12 cellular contexts compared by ENCODE assay signal in genomic region chr17:40061532-40062038, GRCh38. TPM values are rescaled to one million over a fixed set of nuclear protein-coding genes. Genes with fewer than 3 reads are reported as not detected.
A peak's percentile ranks its signal among the peaks of the same experiment; 100 is the strongest.
DNase-seq lines count a peak whose midpoint lies in the region; ATAC-seq and TF ChIP-seq lines count a peak whose summit lies in the region.
"Had no signal": no experiment of that assay in that cellular context is flagged by ENCODE, and none has a peak within 500 bp of the region (broad histone marks: within the 10 kb centered on the region; RNA-seq: fewer than 3 reads in every experiment).

No MANE protein-coding gene starts in this region.

- H3K36me3 ChIP-seq in CD4-positive, alpha-beta memory T cell (ENCODE audit: insufficient read depth, low read length) = no peaks in the 10 kb centered on the region
- H3K36me3 ChIP-seq in Karpas-422 (ENCODE audit: insufficient read depth, low read length) = no peaks in the 10 kb centered on the region
- H3K36me3 ChIP-seq: cardiac muscle cell had no signal

- DNase-seq in CD4-positive, alpha-beta memory T cell = no peak
- DNase-seq in Karpas-422 = peak; percentile 39
- no peak for DNase-seq in coronary artery (ENCODE audit: low spot score)
- no peak for DNase-seq in neural crest cell (ENCODE audit: low read depth, low spot score)
- DNase-seq in kidney glomerular epithelial cell (lab: John Stamatoyannopoulos, UW) = no peak
- no peak for DNase-seq in NCI-H510A (lab: John Stamatoyannopoulos, UW)
- no peak for DNase-seq in NCI-H2227 treated with DMSO at 0.1 percent for 48 hours (lab: John Stamatoyannopoulos, UW)
- DNase-seq: DMS79, NCI-H1105 treated with DMSO at 0.1 percent for 48 hours had no signal

- H3K4me3 Mint-ChIP-seq in CD4-positive, alpha-beta memory T cell = peak overlapping the region; percentile 85 to 91 (median 88)
- H3K4me3 Mint-ChIP-seq in neural crest cell = peak overlapping the region; percentile 85

- H3K27me3 ChIP-seq in CD4-positive, alpha-beta memory T cell (ENCODE audit: insufficient read depth, low read length) = peaks cover 3% of the 10 kb centered on the region
- H3K27me3 ChIP-seq in Karpas-422 (ENCODE audit: low read length) = 0 out of 2 replicates have a peak, but pooled peaks cover 7% of the 10 kb centered on the region
- H3K27me3 ChIP-seq: cardiac muscle cell had no signal

- intact Hi-C loops in CD4-positive, alpha-beta memory T cell (cut with micrococcal nuclease) = loop anchor here (1.0 kb wide), 2 partner anchors 25 to 52 kb away; no protein-coding TSS in a partner anchor

- no peaks in the 10 kb centered on the region for H4K20me1 ChIP-seq in Karpas-422 (ENCODE audit: insufficient read depth, low read depth, low read length)

- H3K9me3 ChIP-seq in CD4-positive, alpha-beta memory T cell (ENCODE audit: control insufficient read depth in 1 of 2, low read length in 2 of 2) = no peaks in the 10 kb centered on the region
- H3K9me3 ChIP-seq in Karpas-422 (ENCODE audit: low read length) = no peaks in the 10 kb centered on the region

- H3K27ac ChIP-seq in CD4-positive, alpha-beta memory T cell (ENCODE audit: low read depth, low read length) = no peak overlapping the region
- H3K27ac ChIP-seq in Karpas-422 (ENCODE audit: low read length) = no peak overlapping the region
- peak overlapping the region; percentile 67 to 93 for H3K27ac ChIP-seq in coronary artery
- H3K27ac ChIP-seq: cardiac muscle cell had no signal

- CTCF ChIA-PET in CD4-positive, alpha-beta memory T cell (lab: Charles Lee; ENCODE audit: partially characterized antibody) = interaction anchor here (0.8 to 26.4 kb wide), 10 partner anchors 8 to 130 kb away, joined by 3 to 543 read pairs (median 8); partner anchors contain the start of gene NR1D1

- POLR2A ChIA-PET in CD4-positive, alpha-beta memory T cell (lab: Charles Lee; ENCODE audit: partially characterized antibody) = interaction anchor here (0.6 to 15.8 kb wide), 7 partner anchors 8 to 107 kb away, joined by 3 to 178 read pairs (median 4); partner anchors contain the start of genes CASC3 and MED24

- no peaks in the 10 kb centered on the region for H3K9me3 Mint-ChIP-seq in CD4-positive, alpha-beta memory T cell
- no peaks in the 10 kb centered on the region for H3K9me3 Mint-ChIP-seq in neural crest cell

- peaks cover 39% of the 10 kb centered on the region for H3K4me1 ChIP-seq in CD4-positive, alpha-beta memory T cell (ENCODE audit: insufficient read depth, low read length)
- H3K4me1 ChIP-seq in Karpas-422 (ENCODE audit: low read length) = peaks cover 25% of the 10 kb centered on the region

- peak overlapping the region in 6 of 7 donors; percentile 69 to 96 (median 88) for H3K27ac Mint-ChIP-seq in CD4-positive, alpha-beta memory T cell
- no peak overlapping the region for H3K27ac Mint-ChIP-seq in neural crest cell (ENCODE audit: unreplicated experiment)

- ATAC-seq in GM19324 (IDR thresholded peaks at IDR 0.05; ENCODE audit: low FRiP score, unreplicated experiment) = no peak

- H3K4me2 ChIP-seq in Karpas-422 (ENCODE audit: low read depth, low read length, poor library complexity, severe bottlenecking) = peak overlapping the region; percentile 87

- no peak overlapping the region for H2AFZ ChIP-seq in Karpas-422 (ENCODE audit: low read length)

- TF ChIP-seq CTCF in coronary artery (IDR thresholded peaks at IDR 0.05) (no peak), neural crest cell (conservative IDR thresholded peaks at IDR 0.05) (no peak)

- no peaks in the 10 kb centered on the region for H3K79me2 ChIP-seq in Karpas-422 (ENCODE audit: low read length)

- no peak overlapping the region for H3K4me3 ChIP-seq in CD4-positive, alpha-beta memory T cell (ENCODE audit: low read length in 2 of 2)
- H3K4me3 ChIP-seq in Karpas-422 (ENCODE audit: low read length) = peak overlapping the region; percentile 70; the same call in 1 of the 2 replicates
- no peak overlapping the region for H3K4me3 ChIP-seq in coronary artery

- no peaks in the 10 kb centered on the region for H3K9me2 ChIP-seq in Karpas-422 (replicated peaks; ENCODE audit: insufficient read depth, low read length)

- no peak overlapping the region for H3K9ac ChIP-seq in Karpas-422 (ENCODE audit: low read length)

- H3K36me3 Mint-ChIP-seq in CD4-positive, alpha-beta memory T cell = peaks cover 0 to 2% of the 10 kb centered on the region in 2 donors
- H3K36me3 Mint-ChIP-seq in neural crest cell (ENCODE audit: low read depth) = no peaks in the 10 kb centered on the region

- peaks cover 27 to 44% (median 33%) of the 10 kb centered on the region in 4 donors for H3K4me1 Mint-ChIP-seq in CD4-positive, alpha-beta memory T cell
- H3K4me1 Mint-ChIP-seq in neural crest cell = peaks cover 37% of the 10 kb centered on the region

- peaks cover 1 to 4% of the 10 kb centered on the region in 2 donors for H3K27me3 Mint-ChIP-seq in CD4-positive, alpha-beta memory T cell
- H3K27me3 Mint-ChIP-seq in neural crest cell (ENCODE audit: low read depth) = peaks cover 34% of the 10 kb centered on the region

RNA-seq across cellular contexts. Expression of gene THRA, which starts 1.2 kb away (rescaled TPM):
- 10 to 100 TPM; 35.9 to 41.3 TPM for total RNA-seq in CD4-positive, alpha-beta memory T cell
- polyA plus RNA-seq in CD4-positive, alpha-beta memory T cell = 10 to 100 TPM in 1 of 2 donors, 1 to 10 TPM in 1; 5.8 to 11.9 TPM
- total RNA-seq in Karpas-422 (2014; rRNA removed; shearing (Covaris generic); ENCODE audit: low replicate concordance) = 1.7 and 2.5 TPM in 2 replicates
- total RNA-seq in neural crest cell = 15.0 and 15.3 TPM in 2 replicates

RNA-seq across cellular contexts. Expression of gene MED24, which starts 7.4 kb away (rescaled TPM):
- total RNA-seq in CD4-positive, alpha-beta memory T cell = 10 to 100 TPM; 81.1 to 93.0 TPM
- polyA plus RNA-seq in CD4-positive, alpha-beta memory T cell = 10 to 100 TPM; 34.0 to 46.2 TPM
- total RNA-seq in Karpas-422 (2014; rRNA removed; shearing (Covaris generic); ENCODE audit: low replicate concordance) = 40.8 and 50.6 TPM in 2 replicates
- total RNA-seq in neural crest cell = 147 and 154 TPM in 2 replicates

RNA-seq across cellular contexts. Expression of gene NR1D1, which starts 38.8 kb away (rescaled TPM):
- 10 to 100 TPM; 14.8 to 15.1 TPM for total RNA-seq in CD4-positive, alpha-beta memory T cell
- polyA plus RNA-seq in CD4-positive, alpha-beta memory T cell = 10 to 100 TPM in 1 of 2 donors, 1 to 10 TPM in 1; 5.7 to 12.3 TPM
- total RNA-seq in Karpas-422 (2014; rRNA removed; shearing (Covaris generic); ENCODE audit: low replicate concordance) = 0.65 and 0.67 TPM in 2 replicates
- 2.5 and 2.8 TPM in 2 replicates for total RNA-seq in neural crest cell

RNA-seq across cellular contexts. Expression of gene CSF3, which starts 46.3 kb away (rescaled TPM):
- total RNA-seq in CD4-positive, alpha-beta memory T cell = not detected
- not detected for polyA plus RNA-seq in CD4-positive, alpha-beta memory T cell
- total RNA-seq in Karpas-422 (2014; rRNA removed; shearing (Covaris generic); ENCODE audit: low replicate concordance) = not detected in 2 replicates
- total RNA-seq in neural crest cell = not detected in 2 replicates
- total RNA-seq: cardiac muscle cell, mononuclear cell had no signal
- polyA plus RNA-seq: cardiac muscle cell had no signal

Comparison
In these comparisons a context has a peak if more than half of its experiments do, and no peak if none do; other contexts are left out.
1. H3K27ac ChIP-seq: peak in coronary artery (2 of 2); none in CD4-positive, alpha-beta memory T cell (single experiment) and Karpas-422 (single experiment).